In the genomic region with DNA sequence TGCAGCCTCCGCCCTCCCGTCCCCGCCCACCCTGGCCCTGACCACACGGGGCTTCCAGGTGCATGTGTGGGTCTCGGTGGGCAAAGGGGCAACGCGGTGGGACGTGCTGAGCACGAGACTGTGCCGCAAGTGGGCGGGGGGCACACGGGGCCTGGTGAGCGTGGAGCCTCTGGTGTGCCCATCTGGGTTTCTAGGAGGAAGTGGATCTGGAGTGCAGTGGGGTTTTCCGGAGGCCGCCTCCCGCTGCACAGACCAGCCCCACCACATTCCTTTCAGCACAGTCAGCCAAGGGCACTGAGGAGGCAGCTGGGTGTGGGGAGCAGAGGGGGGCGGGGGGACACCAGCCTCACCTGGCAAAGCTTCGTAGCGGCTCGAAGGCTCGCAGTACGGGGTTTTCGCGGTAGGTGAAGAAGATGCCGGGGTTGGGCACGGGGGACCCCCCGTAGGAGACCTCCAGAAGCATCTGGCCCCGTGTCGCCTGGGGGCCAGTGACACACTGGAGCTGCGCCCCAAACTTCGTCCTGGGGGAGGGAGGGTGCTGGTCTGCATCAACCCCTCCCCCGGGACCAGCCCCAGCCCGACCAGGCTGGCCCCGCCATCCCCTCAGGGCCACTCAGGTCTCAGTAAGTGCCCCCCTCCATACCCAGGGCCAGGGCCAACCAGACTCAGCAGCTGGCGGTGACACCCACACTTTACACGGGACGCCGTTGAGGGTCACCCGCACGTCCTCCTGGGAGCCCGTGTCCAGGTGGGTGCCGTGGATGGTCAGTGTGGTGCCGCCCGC, we compare ENCODE assay signal across 10 cellular contexts. TPM values are rescaled to one million over a fixed set of nuclear protein-coding genes. Genes with fewer than 3 reads are reported as not detected.
DNase-seq lines count a peak whose midpoint lies in the region; TF ChIP-seq lines count a peak whose summit lies in the region.
"Had no signal": no experiment of that assay in that cellular context is flagged by ENCODE, and none has a peak within 500 bp of the region (broad histone marks: within the 10 kb centered on the region; RNA-seq: fewer than 3 reads in every experiment).

No MANE protein-coding gene starts in this region.

- TF ChIP-seq POLR2A in suprapubic skin (IDR thresholded peaks at IDR 0.05) = no peak

- H3K36me3 Mint-ChIP-seq in HFFc6 (ENCODE audit: low read depth) = peaks cover 4% of the 10 kb centered on the region; the same call in 1 of the 2 replicates

- peak overlapping the region; percentile 71 for H3K27ac ChIP-seq in suprapubic skin

- peak overlapping the region; percentile 58 for H3K27ac Mint-ChIP-seq in HFFc6

- no peaks in the 10 kb centered on the region for H3K9me3 ChIP-seq in suprapubic skin

- no peaks in the 10 kb centered on the region for H3K27me3 ChIP-seq in suprapubic skin

- TF ChIP-seq EP300 in suprapubic skin (IDR thresholded peaks at IDR 0.05) = no peak

- no peak for TF ChIP-seq CTCF in HFFc6 (IDR thresholded peaks at IDR 0.05)
- TF ChIP-seq CTCF in astrocyte of the cerebellum (IDR thresholded peaks at IDR 0.05; ENCODE audit: low read depth, low read length, missing control alignments) = no peak
- TF ChIP-seq CTCF in suprapubic skin (IDR thresholded peaks at IDR 0.05) = no peak
- TF ChIP-seq CTCF in GM10266 (IDR thresholded peaks at IDR 0.05; ENCODE audit: control insufficient read depth, insufficient read depth, low read depth, missing control alignments) = no peak

- peaks cover 93% of the 10 kb centered on the region for H3K36me3 ChIP-seq in suprapubic skin

- no peaks in the 10 kb centered on the region for H3K9me3 Mint-ChIP-seq in HFFc6

- H3K4me1 Mint-ChIP-seq in HFFc6 (ENCODE audit: low read depth) = peaks cover 5% of the 10 kb centered on the region; the same call in 1 of the 2 replicates

- H3K27me3 Mint-ChIP-seq in HFFc6 (ENCODE audit: insufficient read depth) = peaks cover 11% of the 10 kb centered on the region

- DNase-seq in HFFc6 = peak; percentile 39
- peak; percentile 45 for DNase-seq in astrocyte of the cerebellum (ENCODE audit: low read depth)
- peak; percentile 85 for DNase-seq in iris pigment epithelial cell (ENCODE audit: low read depth)
- no peak for DNase-seq in suprapubic skin (ENCODE audit: low spot score in 2 of 2)
- no peak for DNase-seq in NCI-H1417 (lab: John Stamatoyannopoulos, UW)
- no peak for DNase-seq in activated CD4-positive, alpha-beta T cell treated with anti-CD3 and anti-CD28 coated beads for 1 hour
- DNase-seq in NCI-H1048 (lab: John Stamatoyannopoulos, UW) = no peak
- DNase-seq in GM10266 (ENCODE audit: extremely low spot score) = no peak
- DNase-seq: activated gamma-delta T cell treated with Interleukin-2 at 50 U/mL for 16 hours, NCI-H2081 had no signal

- 71% methylated on average over 8 of the region's 44 CpGs for WGBS in suprapubic skin

- in situ Hi-C loops in astrocyte of the cerebellum (cut with HindIII; ENCODE audit: low sequenced_read_pairs) = no loop called here

- H3K4me3 ChIP-seq in astrocyte of the cerebellum (ENCODE audit: low read depth, low read length) (no peak overlapping the region), suprapubic skin (peak overlapping the region; percentile 17)

- peaks cover 15% of the 10 kb centered on the region for H3K4me1 ChIP-seq in suprapubic skin

- H3K4me3 Mint-ChIP-seq in HFFc6 = no peak overlapping the region

RNA-seq across cellular contexts. Expression of a gene that starts 12.4 kb away (rescaled TPM):
- total RNA-seq in HFFc6 (2021; fragmentation: NEBNext Ultra II Directional; extraction: Animal tissue kit (Norgen Biotek cat#: 25700)) = 10 to 100 TPM in 1 of 6 experiments, 1 to 10 TPM in 5; 6.0 to 10.2 (median 7.8) TPM
- 1 to 10 TPM; 3.8 to 5.8 (median 4.5) TPM for total RNA-seq in suprapubic skin

RNA-seq across cellular contexts. Expression of a gene that starts 21.1 kb away (rescaled TPM):
- total RNA-seq in HFFc6 (2021; fragmentation: NEBNext Ultra II Directional; extraction: Animal tissue kit (Norgen Biotek cat#: 25700)) = 10 to 100 TPM; 31.4 to 39.5 (median 34.1) TPM
- total RNA-seq in suprapubic skin = 1 to 10 TPM; 1.3 to 5.7 (median 3.3) TPM

RNA-seq across cellular contexts. Expression of a gene that starts 24.9 kb away (rescaled TPM):
- 100 to 1,000 TPM; 280 to 370 (median 291) TPM for total RNA-seq in HFFc6 (2021; fragmentation: NEBNext Ultra II Directional; extraction: Animal tissue kit (Norgen Biotek cat#: 25700))
- total RNA-seq in suprapubic skin = 100 to 1,000 TPM; 117 to 231 (median 192) TPM

RNA-seq across cellular contexts. Expression of a gene that starts 31.5 kb away (rescaled TPM):
- 10 to 100 TPM; 24.2 to 30.9 (median 28.9) TPM for total RNA-seq in HFFc6 (2021; fragmentation: NEBNext Ultra II Directional; extraction: Animal tissue kit (Norgen Biotek cat#: 25700))
- 10 to 100 TPM; 43.1 to 93.7 (median 56.2) TPM for total RNA-seq in suprapubic skin

RNA-seq across cellular contexts. Expression of a gene that starts 37.7 kb away (rescaled TPM):
- 10 to 100 TPM; 20.1 to 26.8 (median 21.7) TPM for total RNA-seq in HFFc6 (2021; fragmentation: NEBNext Ultra II Directional; extraction: Animal tissue kit (Norgen Biotek cat#: 25700))
- 100 to 1,000 TPM in 1 of 4 donors, 10 to 100 TPM in 3; 43.0 to 113 (median 69.7) TPM for total RNA-seq in suprapubic skin

Comparison
In these comparisons a context has a peak if more than half of its experiments do, and no peak if none do; other contexts are left out.
1. DNase-seq: peak in HFFc6 (single experiment), astrocyte of the cerebellum (single experiment) and iris pigment epithelial cell (single experiment); none in suprapubic skin (0 of 2), NCI-H1417 (0 of 3), activated CD4-positive, alpha-beta T cell treated with anti-CD3 and anti-CD28 coated beads for 1 hour (single experiment), NCI-H1048 (single experiment) and GM10266 (single experiment).
2. RNA of a gene that starts 21.1 kb away (total RNA-seq): 31.4 to 39.5 TPM in HFFc6; 1.3 to 5.7 TPM in suprapubic skin; every median in the first group is over 4 times any median in the second.